22 cellular contexts compared by ENCODE assay signal in the genomic region with DNA sequence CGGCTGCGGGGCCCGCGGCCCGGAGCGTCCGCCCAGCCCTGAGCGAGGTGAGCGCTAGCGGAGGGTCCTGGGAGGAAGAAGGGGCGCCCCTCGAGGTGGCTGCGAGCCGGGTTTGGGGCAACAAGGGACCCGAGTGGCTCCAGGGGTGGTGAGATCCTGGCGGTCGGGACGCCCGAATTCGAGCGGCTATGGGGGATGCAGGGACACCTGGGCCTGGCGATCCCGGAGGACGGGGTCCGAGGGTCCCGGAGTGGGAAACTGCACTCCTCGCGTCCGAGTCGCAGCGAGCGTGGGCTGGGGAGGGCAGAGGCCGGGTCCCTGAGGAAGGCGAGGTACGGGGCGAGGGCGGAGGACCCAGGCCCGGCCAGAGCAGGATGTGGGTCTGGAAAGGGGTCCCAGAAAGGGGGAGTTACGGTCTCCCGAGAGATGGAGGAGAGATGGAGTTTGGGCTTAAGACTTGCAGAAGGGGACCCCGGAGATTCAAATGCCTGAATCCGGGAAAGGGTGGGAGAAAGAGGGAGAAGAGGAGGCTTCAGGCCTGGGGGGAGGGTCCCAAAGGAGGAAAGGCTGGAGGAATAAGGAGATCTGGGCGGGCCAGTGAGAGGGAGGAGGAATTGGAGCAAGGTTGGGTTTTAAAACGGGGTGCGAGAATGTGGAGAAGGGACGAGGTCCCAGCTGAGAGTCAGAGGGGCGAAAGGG. TPM values are rescaled to one million over a fixed set of nuclear protein-coding genes. Genes with fewer than 3 reads are reported as not detected.
DNase-seq lines count a peak whose midpoint lies in the region; ATAC-seq, FAIRE-seq and TF ChIP-seq lines count a peak whose summit lies in the region.
"Had no signal": no experiment of that assay in that cellular context is flagged by ENCODE, and none has a peak within 500 bp of the region (broad histone marks: within the 10 kb centered on the region; RNA-seq: fewer than 3 reads in every experiment).

No MANE protein-coding gene starts in this region.

- H4K20me1 ChIP-seq in HepG2 (ENCODE audit: insufficient read depth, low read length) (peaks cover 7% of the 10 kb centered on the region; the same call in 1 of the 2 replicates), PC-9 (ENCODE audit: insufficient read depth) (no peaks in the 10 kb centered on the region)

- peaks cover 13 to 45% of the 10 kb centered on the region in 2 experiments for H3K27me3 ChIP-seq in HepG2 (ENCODE audit: control insufficient read depth in 1 of 2, insufficient read depth in 2 of 2, low read length in 2 of 2)
- peaks cover 0 to 27% of the 10 kb centered on the region in 2 donors for H3K27me3 ChIP-seq in right lobe of liver
- peaks cover 69% of the 10 kb centered on the region for H3K27me3 ChIP-seq in ectodermal cell (ENCODE audit: control insufficient read depth, insufficient read depth, low read length, poor library complexity, severe bottlenecking)
- H3K27me3 ChIP-seq in PC-9 (ENCODE audit: insufficient read depth, low read depth) = peaks cover 22% of the 10 kb centered on the region

- no peaks in the 10 kb centered on the region for H3K79me2 ChIP-seq in HepG2 (ENCODE audit: insufficient read depth, low read length)
- H3K79me2 ChIP-seq in PC-9 (ENCODE audit: low read depth) = no peaks in the 10 kb centered on the region

- CTCF ChIA-PET in HepG2 (lab: Yijun Ruan, JAX; ENCODE audit: low intra/inter-chr PET ratio, low total read pairs) (no interaction called here), PC-9 (lab: Charles Lee) (interaction anchor here (1.0 kb wide), 1 partner anchor 120 kb away, joined by 4 read pairs; no protein-coding TSS in a partner anchor)

- POLR2A ChIA-PET in HepG2 (lab: Yijun Ruan, JAX) (no interaction called here), PC-9 (lab: Charles Lee; ENCODE audit: unreplicated experiment) (no interaction called here)

- H3K4me2 ChIP-seq in HepG2 (ENCODE audit: low read depth, low read length) (no peak overlapping the region), PC-9 (no peak overlapping the region)

- H3K4me3 ChIP-seq in HepG2 (replicated peaks in 1 of 3; ENCODE audit: insufficient read depth in 1 of 3, low read depth in 2 of 3, low read length in 3 of 3) = no peak overlapping the region
- H3K4me3 ChIP-seq in right lobe of liver = no peak overlapping the region
- peak overlapping the region; percentile 55 for H3K4me3 ChIP-seq in ectodermal cell (ENCODE audit: insufficient read depth, low read depth, low read length)
- peak overlapping the region; percentile 68 for H3K4me3 ChIP-seq in mesodermal cell (ENCODE audit: extremely low read depth, insufficient read depth, low read length, poor library complexity, severe bottlenecking)
- H3K4me3 ChIP-seq in PC-9 = no peak overlapping the region
- H3K4me3 ChIP-seq: gastrocnemius medialis, pancreas, Peyer's patch had no signal

- H3K4me1 ChIP-seq in HepG2 (ENCODE audit: insufficient read depth, low read length) (no peaks in the 10 kb centered on the region), right lobe of liver (no peaks in the 10 kb centered on the region), ectodermal cell (ENCODE audit: control insufficient read depth, insufficient read depth, low read length) (peaks cover 13% of the 10 kb centered on the region), mesodermal cell (ENCODE audit: control insufficient read depth, insufficient read depth, low read length, poor library complexity, severe bottlenecking) (no peaks in the 10 kb centered on the region), PC-9 (replicated peaks; ENCODE audit: insufficient read depth) (peaks cover 16% of the 10 kb centered on the region)
- H3K4me1 ChIP-seq: pancreas had no signal

- ATAC-seq in HepG2 = no peak
- no peak for ATAC-seq in right lobe of liver
- no peak for ATAC-seq in GM18907 (IDR thresholded peaks at IDR 0.05; ENCODE audit: unreplicated experiment)
- ATAC-seq: activated CD8-positive, alpha-beta memory T cell treated with anti-CD3 and anti-CD28 coated beads, Interleukin-2, amount 10 ng/mL, durations not matched to agents 7 days and 5 days; gastrocnemius medialis; pancreas had no signal

- no peak for DNase-seq in HepG2 (ENCODE audit: low spot score)
- DNase-seq in right lobe of liver = no peak
- DNase-seq in D341Med (ENCODE audit: low spot score) = no peak
- no peak for DNase-seq in NCI-H82 treated with DMSO at 0.1 percent for 48 hours (lab: John Stamatoyannopoulos, UW; ENCODE audit: unreplicated experiment)
- no peak for DNase-seq in PC-9
- DNase-seq: ACHN; activated CD8-positive, alpha-beta memory T cell treated with anti-CD3 and anti-CD28 coated beads, Interleukin-2, amount 10 ng/mL, durations not matched to agents 7 days and 5 days; activated gamma-delta T cell; aorta; effector memory CD4-positive, alpha-beta T cell; gastrocnemius medialis; NCI-H2029 treated with DMSO at 0.1 percent for 48 hours; pancreas; Peyer's patch; stimulated activated CD4-positive, alpha-beta T cell treated with anti-CD3 and anti-CD28 coated beads, Interleukin-12 subunit alpha, Interleukin-12 subunit beta, amount 100 ng/mL, for 4 hours; T-helper 1 cell had no signal

- H3K36me3 ChIP-seq in HepG2 (replicated peaks in 1 of 2; ENCODE audit: control insufficient read depth in 1 of 2, insufficient read depth in 2 of 2, low read length in 2 of 2) (no peaks in the 10 kb centered on the region), right lobe of liver (no peaks in the 10 kb centered on the region), ectodermal cell (ENCODE audit: control insufficient read depth, insufficient read depth, low read length) (no peaks in the 10 kb centered on the region), mesodermal cell (ENCODE audit: control insufficient read depth, insufficient read depth, low read length) (peaks cover 17% of the 10 kb centered on the region), PC-9 (ENCODE audit: low read depth) (no peaks in the 10 kb centered on the region)
- H3K36me3 ChIP-seq: gastrocnemius medialis, pancreas, Peyer's patch had no signal

- in situ Hi-C loops in HepG2 (cut with HindIII; ENCODE audit: extremely low pct_ligation_motif_present, low pct_unique_long_range_greater_than_20kb) = loop anchor here (10.0 kb wide), 1 partner anchor 115 kb away; no protein-coding TSS in a partner anchor

- BruUV-seq in HepG2 (replicated peaks; lab: Mats Ljungman, UMichigan) (no TSS peak), PC-9 (replicated peaks; lab: Mats Ljungman, UMichigan) (no TSS peak)

- WGBS in HepG2 (ENCODE audit: low lambda C conversion rate) = 18% methylated on average over 40 of the region's 47 CpGs
- 2% methylated on average over 19 of the region's 47 CpGs for WGBS in right lobe of liver (ENCODE audit: insufficient coverage, low coverage, low lambda C conversion rate, missing lambda C conversion rate)
- 1% methylated on average over 47 of the region's 47 CpGs for WGBS in ectodermal cell, 2 experiments
- 0 to 1% methylated on average over 36 to 41 of the region's 47 CpGs for WGBS in mesodermal cell (ENCODE audit: insufficient coverage in 2 of 2), 2 experiments

- TF ChIP-seq CTCF in HepG2 (CRISPR knock-in tag; IDR thresholded peaks at IDR 0.05) = no peak
- no peak for TF ChIP-seq CTCF in right lobe of liver (IDR thresholded peaks at IDR 0.05)
- TF ChIP-seq CTCF in PC-9 (conservative IDR thresholded peaks at IDR 0.05) = no peak

- intact Hi-C loops in HepG2 (cut with micrococcal nuclease; ENCODE audit: unreplicated experiment) = loop anchor here (5.0 kb wide), 1 partner anchor 113 kb away; no protein-coding TSS in a partner anchor
- intact Hi-C loops in right lobe of liver (cut with DNase I) = loop anchor here in 1 of 2 donors (10.0 kb wide), 1 partner anchor 105 kb away; no protein-coding TSS in a partner anchor
- intact Hi-C loops in PC-9 (cut with micrococcal nuclease; ENCODE audit: unreplicated experiment) = loop anchor here (5.0 kb wide), 1 partner anchor 113 kb away; no protein-coding TSS in a partner anchor

- no peak overlapping the region for H3K9ac ChIP-seq in HepG2 (ENCODE audit: insufficient read depth, low read depth, low read length)

- no peak for TF ChIP-seq POLR2A in HepG2 (IDR thresholded peaks at IDR 0.05; ENCODE audit: insufficient read depth in 1 of 2, low read depth in 2 of 2, low read length in 2 of 2)
- TF ChIP-seq POLR2A in right lobe of liver (IDR thresholded peaks at IDR 0.05) = no peak

- H3K27ac ChIP-seq in HepG2 (ENCODE audit: extremely low read length, insufficient read depth, low read length) (no peak overlapping the region), right lobe of liver (no peak overlapping the region), ectodermal cell (ENCODE audit: insufficient read depth, low read depth, low read length, poor library complexity, severe bottlenecking) (no peak overlapping the region), mesodermal cell (ENCODE audit: low read depth, low read length, severe bottlenecking) (no peak overlapping the region), PC-9 (no peak overlapping the region)
- H3K27ac ChIP-seq: gastrocnemius medialis, pancreas, Peyer's patch had no signal

- H3F3A ChIP-seq in PC-9 (ENCODE audit: insufficient read depth, low read depth) = peaks cover 17% of the 10 kb centered on the region; the same call in 1 of the 2 replicates

- H3K9me3 ChIP-seq in HepG2 (ENCODE audit: low read length) = no peaks in the 10 kb centered on the region
- H3K9me3 ChIP-seq in right lobe of liver = no peaks in the 10 kb centered on the region
- no peaks in the 10 kb centered on the region for H3K9me3 ChIP-seq in ectodermal cell (ENCODE audit: control insufficient read depth, low read length)
- H3K9me3 ChIP-seq in mesodermal cell (ENCODE audit: control insufficient read depth, low read length) = no peaks in the 10 kb centered on the region
- no peaks in the 10 kb centered on the region for H3K9me3 ChIP-seq in PC-9 (ENCODE audit: insufficient read depth, low read depth)
- H3K9me3 ChIP-seq: gastrocnemius medialis, pancreas had no signal

- no peak for FAIRE-seq in HepG2 (lab: Jason Lieb, UNC)
- FAIRE-seq: GM19239, pancreas had no signal

- TF ChIP-seq EP300 in HepG2 (IDR thresholded peaks at IDR 0.05; ENCODE audit: low read depth in 2 of 2, low read length in 2 of 2) (no peak), HepG2 (CRISPR knock-in tag; IDR thresholded peaks at IDR 0.05; ENCODE audit: borderline replicate concordance) (no peak)

- no peak overlapping the region for H2AFZ ChIP-seq in HepG2 (ENCODE audit: low read length)
- H2AFZ ChIP-seq in PC-9 = no peak overlapping the region

- no peak for TF ChIP-seq RAD21 in HepG2 (CRISPR knock-in tag; IDR thresholded peaks at IDR 0.05)

- H3K9me2 ChIP-seq in PC-9 (ENCODE audit: insufficient read depth) = no peaks in the 10 kb centered on the region

RNA-seq across cellular contexts. Expression of a gene that starts 0.5 kb away (rescaled TPM):
- total RNA-seq in HepG2 (2016; rRNA removed; fragmentation: Illumina TruSeq; extraction: Trizol) (not detected in 2 replicates), right lobe of liver (not detected), PC-9 (2021) (not detected in 2 replicates)
- not detected in 2 replicates for total RNA-seq in HepG2 (2016; cell fraction: cytosol; rRNA removed; fragmentation: Illumina TruSeq; extraction: Trizol; ENCODE audit: low read depth)
- total RNA-seq in HepG2 (2016; cell fraction: insoluble cytoplasmic fraction; rRNA removed; fragmentation: Illumina TruSeq; extraction: Trizol) = not detected in 2 replicates
- total RNA-seq in HepG2 (2016; cell fraction: membrane; rRNA removed; fragmentation: Illumina TruSeq; extraction: Trizol) = not detected in 2 replicates
- not detected in 2 replicates for total RNA-seq in HepG2 (2016; cell fraction: nucleus; rRNA removed; fragmentation: Illumina TruSeq; extraction: Trizol)
- polyA plus RNA-seq in HepG2 (2011; rRNA removed) = not detected in 2 replicates
- polyA plus RNA-seq in HepG2 (2011; cell fraction: cytosol; rRNA removed) = not detected in 2 replicates
- not detected in 2 replicates for polyA plus RNA-seq in HepG2 (2011; cell fraction: nucleus; rRNA removed)
- polyA plus RNA-seq in HepG2 (2012) = not detected in 2 replicates
- polyA plus RNA-seq in HepG2 (2016; cell fraction: cytosol; fragmentation: Illumina TruSeq; extraction: Trizol; ENCODE audit: low read depth) = not detected in 2 replicates
- polyA plus RNA-seq in HepG2 (2016; cell fraction: insoluble cytoplasmic fraction; fragmentation: Illumina TruSeq; extraction: Trizol; ENCODE audit: low read depth) = not detected in 2 replicates
- not detected in 2 replicates for polyA plus RNA-seq in HepG2 (2016; cell fraction: membrane; fragmentation: Illumina TruSeq; extraction: Trizol; ENCODE audit: low read depth)
- polyA plus RNA-seq in HepG2 (2016; cell fraction: nucleus; fragmentation: Illumina TruSeq; extraction: Trizol; ENCODE audit: insufficient read depth, low read depth) = not detected in 2 replicates
- polyA minus RNA-seq in HepG2 (2011; rRNA and poly(A)+ RNA removed; ENCODE audit: low replicate concordance) = not detected in 2 replicates
- polyA minus RNA-seq in HepG2 (2011; cell fraction: cytosol; rRNA and poly(A)+ RNA removed) = not detected in 2 replicates
- polyA minus RNA-seq in HepG2 (2011; cell fraction: nucleus; rRNA and poly(A)+ RNA removed) = not detected in 2 replicates
- 35.0 TPM for polyA plus RNA-seq in ectodermal cell (2013, experiment 1 of 4)
- polyA plus RNA-seq in ectodermal cell (2013, experiment 2 of 4) = 36.5 TPM
- 30.5 TPM for polyA plus RNA-seq in ectodermal cell (2013, experiment 3 of 4)
- polyA plus RNA-seq in ectodermal cell (2013, experiment 4 of 4) = 38.1 TPM
- polyA plus RNA-seq in mesodermal cell (2013, experiment 1 of 2) = 60.5 TPM
- polyA plus RNA-seq in mesodermal cell (2013, experiment 2 of 2) = 35.9 TPM
- total RNA-seq: activated CD8-positive, alpha-beta memory T cell treated with anti-CD3 and anti-CD28 coated beads, Interleukin-2, amount 10 ng/mL, durations not matched to agents 7 days and 5 days; aorta; gastrocnemius medialis; kidney epithelial cell; mesenteric fat pad; Peyer's patch had no signal
- polyA plus RNA-seq: aorta had no signal

RNA-seq across cellular contexts. Expression of a gene that starts 27.6 kb away (rescaled TPM):
- 0.02 TPM in 1 of 2 replicates, not detected in the other for total RNA-seq in HepG2 (2016; rRNA removed; fragmentation: Illumina TruSeq; extraction: Trizol)
- not detected in 2 replicates for total RNA-seq in HepG2 (2016; cell fraction: cytosol; rRNA removed; fragmentation: Illumina TruSeq; extraction: Trizol; ENCODE audit: low read depth)
- not detected in 2 replicates for total RNA-seq in HepG2 (2016; cell fraction: insoluble cytoplasmic fraction; rRNA removed; fragmentation: Illumina TruSeq; extraction: Trizol)
- not detected in 2 replicates for total RNA-seq in HepG2 (2016; cell fraction: membrane; rRNA removed; fragmentation: Illumina TruSeq; extraction: Trizol)
- total RNA-seq in HepG2 (2016; cell fraction: nucleus; rRNA removed; fragmentation: Illumina TruSeq; extraction: Trizol) = not detected in 2 replicates
- 0.03 and 0.04 TPM in 2 replicates for polyA plus RNA-seq in HepG2 (2011; rRNA removed)
- polyA plus RNA-seq in HepG2 (2011; cell fraction: cytosol; rRNA removed) = not detected in 2 replicates
- 0.24 and 0.68 TPM in 2 replicates for polyA plus RNA-seq in HepG2 (2011; cell fraction: nucleus; rRNA removed)
- polyA plus RNA-seq in HepG2 (2012) = 0.08 TPM in 1 of 2 replicates, not detected in the other
- polyA plus RNA-seq in HepG2 (2016; cell fraction: cytosol; fragmentation: Illumina TruSeq; extraction: Trizol; ENCODE audit: low read depth) = not detected in 2 replicates
- polyA plus RNA-seq in HepG2 (2016; cell fraction: insoluble cytoplasmic fraction; fragmentation: Illumina TruSeq; extraction: Trizol; ENCODE audit: low read depth) = not detected in 2 replicates
- not detected in 2 replicates for polyA plus RNA-seq in HepG2 (2016; cell fraction: membrane; fragmentation: Illumina TruSeq; extraction: Trizol; ENCODE audit: low read depth)
- polyA plus RNA-seq in HepG2 (2016; cell fraction: nucleus; fragmentation: Illumina TruSeq; extraction: Trizol; ENCODE audit: insufficient read depth, low read depth) = 0.37 and 0.40 TPM in 2 replicates
- polyA minus RNA-seq in HepG2 (2011; rRNA and poly(A)+ RNA removed; ENCODE audit: low replicate concordance) = 0.84 TPM in 1 of 2 replicates, not detected in the other
- not detected in 2 replicates for polyA minus RNA-seq in HepG2 (2011; cell fraction: cytosol; rRNA and poly(A)+ RNA removed)
- polyA minus RNA-seq in HepG2 (2011; cell fraction: nucleus; rRNA and poly(A)+ RNA removed) = 0.13 TPM in 1 of 2 replicates, not detected in the other
- total RNA-seq in right lobe of liver = not detected
- 12.1 TPM for polyA plus RNA-seq in ectodermal cell (2013, experiment 1 of 4)
- polyA plus RNA-seq in ectodermal cell (2013, experiment 2 of 4) = 11.7 TPM
- 10.4 TPM for polyA plus RNA-seq in ectodermal cell (2013, experiment 3 of 4)
- polyA plus RNA-seq in ectodermal cell (2013, experiment 4 of 4) = 11.3 TPM
- polyA plus RNA-seq in mesodermal cell (2013, experiment 1 of 2) = 1.5 TPM
- polyA plus RNA-seq in mesodermal cell (2013, experiment 2 of 2) = 0.71 TPM
- 5.9 TPM in 2 replicates for total RNA-seq in PC-9 (2021)
- total RNA-seq: activated CD8-positive, alpha-beta memory T cell treated with anti-CD3 and anti-CD28 coated beads, Interleukin-2, amount 10 ng/mL, durations not matched to agents 7 days and 5 days; gastrocnemius medialis; mesenteric fat pad had no signal
- polyA plus RNA-seq: aorta had no signal

RNA-seq across cellular contexts. Expression of a gene that starts 41.9 kb away (rescaled TPM):
- total RNA-seq in HepG2 (2016; rRNA removed; fragmentation: Illumina TruSeq; extraction: Trizol) = 12.4 and 19.9 TPM in 2 replicates
- 2.9 and 3.4 TPM in 2 replicates for total RNA-seq in HepG2 (2016; cell fraction: cytosol; rRNA removed; fragmentation: Illumina TruSeq; extraction: Trizol; ENCODE audit: low read depth)
- total RNA-seq in HepG2 (2016; cell fraction: insoluble cytoplasmic fraction; rRNA removed; fragmentation: Illumina TruSeq; extraction: Trizol) = 8.1 and 17.3 TPM in 2 replicates
- 10.9 and 11.2 TPM in 2 replicates for total RNA-seq in HepG2 (2016; cell fraction: membrane; rRNA removed; fragmentation: Illumina TruSeq; extraction: Trizol)
- 19.9 and 23.5 TPM in 2 replicates for total RNA-seq in HepG2 (2016; cell fraction: nucleus; rRNA removed; fragmentation: Illumina TruSeq; extraction: Trizol)
- 38.1 and 51.6 TPM in 2 replicates for polyA plus RNA-seq in HepG2 (2011; rRNA removed)
- polyA plus RNA-seq in HepG2 (2011; cell fraction: cytosol; rRNA removed) = 23.9 and 30.3 TPM in 2 replicates
- polyA plus RNA-seq in HepG2 (2011; cell fraction: nucleus; rRNA removed) = 51.4 and 66.0 TPM in 2 replicates
- 42.9 and 44.2 TPM in 2 replicates for polyA plus RNA-seq in HepG2 (2012)
- polyA plus RNA-seq in HepG2 (2016; cell fraction: cytosol; fragmentation: Illumina TruSeq; extraction: Trizol; ENCODE audit: low read depth) = 4.4 and 4.6 TPM in 2 replicates
- polyA plus RNA-seq in HepG2 (2016; cell fraction: insoluble cytoplasmic fraction; fragmentation: Illumina TruSeq; extraction: Trizol; ENCODE audit: low read depth) = 21.9 and 33.1 TPM in 2 replicates
- 11.8 and 14.0 TPM in 2 replicates for polyA plus RNA-seq in HepG2 (2016; cell fraction: membrane; fragmentation: Illumina TruSeq; extraction: Trizol; ENCODE audit: low read depth)
- polyA plus RNA-seq in HepG2 (2016; cell fraction: nucleus; fragmentation: Illumina TruSeq; extraction: Trizol; ENCODE audit: insufficient read depth, low read depth) = 72.7 and 73.9 TPM in 2 replicates
- 6.9 and 90.5 TPM in 2 replicates for polyA minus RNA-seq in HepG2 (2011; rRNA and poly(A)+ RNA removed; ENCODE audit: low replicate concordance)
- 35.5 and 36.5 TPM in 2 replicates for polyA minus RNA-seq in HepG2 (2011; cell fraction: cytosol; rRNA and poly(A)+ RNA removed)
- 14.3 and 15.6 TPM in 2 replicates for polyA minus RNA-seq in HepG2 (2011; cell fraction: nucleus; rRNA and poly(A)+ RNA removed)
- total RNA-seq in right lobe of liver = 10 to 100 TPM; 15.4 to 38.3 (median 20.9) TPM
- polyA plus RNA-seq in ectodermal cell (2013, experiment 1 of 4) = 84.7 TPM
- polyA plus RNA-seq in ectodermal cell (2013, experiment 2 of 4) = 93.9 TPM
- 49.8 TPM for polyA plus RNA-seq in ectodermal cell (2013, experiment 3 of 4)
- polyA plus RNA-seq in ectodermal cell (2013, experiment 4 of 4) = 55.5 TPM
- 78.4 TPM for polyA plus RNA-seq in mesodermal cell (2013, experiment 1 of 2)
- 65.5 TPM for polyA plus RNA-seq in mesodermal cell (2013, experiment 2 of 2)
- 230 and 238 TPM in 2 replicates for total RNA-seq in PC-9 (2021)

RNA-seq across cellular contexts. Expression of a gene that starts 53.1 kb away (rescaled TPM):
- not detected in 2 replicates for total RNA-seq in HepG2 (2016; rRNA removed; fragmentation: Illumina TruSeq; extraction: Trizol)
- not detected in 2 replicates for total RNA-seq in HepG2 (2016; cell fraction: cytosol; rRNA removed; fragmentation: Illumina TruSeq; extraction: Trizol; ENCODE audit: low read depth)
- total RNA-seq in HepG2 (2016; cell fraction: insoluble cytoplasmic fraction; rRNA removed; fragmentation: Illumina TruSeq; extraction: Trizol) = not detected in 2 replicates
- total RNA-seq in HepG2 (2016; cell fraction: membrane; rRNA removed; fragmentation: Illumina TruSeq; extraction: Trizol) = not detected in 2 replicates
- not detected in 2 replicates for total RNA-seq in HepG2 (2016; cell fraction: nucleus; rRNA removed; fragmentation: Illumina TruSeq; extraction: Trizol)
- not detected in 2 replicates for polyA plus RNA-seq in HepG2 (2011; rRNA removed)
- polyA plus RNA-seq in HepG2 (2011; cell fraction: cytosol; rRNA removed) = not detected in 2 replicates
- polyA plus RNA-seq in HepG2 (2011; cell fraction: nucleus; rRNA removed) = not detected in 2 replicates
- polyA plus RNA-seq in HepG2 (2012) = not detected in 2 replicates
- not detected in 2 replicates for polyA plus RNA-seq in HepG2 (2016; cell fraction: cytosol; fragmentation: Illumina TruSeq; extraction: Trizol; ENCODE audit: low read depth)
- polyA plus RNA-seq in HepG2 (2016; cell fraction: insoluble cytoplasmic fraction; fragmentation: Illumina TruSeq; extraction: Trizol; ENCODE audit: low read depth) = not detected in 2 replicates
- polyA plus RNA-seq in HepG2 (2016; cell fraction: membrane; fragmentation: Illumina TruSeq; extraction: Trizol; ENCODE audit: low read depth) = not detected in 2 replicates
- polyA plus RNA-seq in HepG2 (2016; cell fraction: nucleus; fragmentation: Illumina TruSeq; extraction: Trizol; ENCODE audit: insufficient read depth, low read depth) = not detected in 2 replicates
- 0.09 TPM in 1 of 2 replicates, not detected in the other for polyA minus RNA-seq in HepG2 (2011; rRNA and poly(A)+ RNA removed; ENCODE audit: low replicate concordance)
- polyA minus RNA-seq in HepG2 (2011; cell fraction: cytosol; rRNA and poly(A)+ RNA removed) = not detected in 2 replicates
- not detected in 2 replicates for polyA minus RNA-seq in HepG2 (2011; cell fraction: nucleus; rRNA and poly(A)+ RNA removed)
- under 1 TPM in 1 of 6 experiments, not detected in 5; 0.02 TPM for total RNA-seq in right lobe of liver
- polyA plus RNA-seq in ectodermal cell (2013, experiment 1 of 4) = 1.9 TPM
- polyA plus RNA-seq in ectodermal cell (2013, experiment 2 of 4) = 3.4 TPM
- 1.4 TPM for polyA plus RNA-seq in ectodermal cell (2013, experiment 3 of 4)
- 1.7 TPM for polyA plus RNA-seq in ectodermal cell (2013, experiment 4 of 4)
- 4.6 TPM for polyA plus RNA-seq in mesodermal cell (2013, experiment 1 of 2)
- 3.3 TPM for polyA plus RNA-seq in mesodermal cell (2013, experiment 2 of 2)
- 2.9 and 3.8 TPM in 2 replicates for total RNA-seq in PC-9 (2021)
- total RNA-seq: activated CD8-positive, alpha-beta memory T cell treated with anti-CD3 and anti-CD28 coated beads, Interleukin-2, amount 10 ng/mL, durations not matched to agents 7 days and 5 days; mesenteric fat pad; Peyer's patch had no signal

Comparison
In these comparisons a context has a peak if more than half of its experiments do, and no peak if none do; other contexts are left out.
1. H3K4me3 ChIP-seq: peak in ectodermal cell (single experiment) and mesodermal cell (single experiment); none in HepG2 (0 of 3), right lobe of liver (0 of 3) and PC-9 (single experiment).